ENCODE assay signal across 1 cellular context in the genomic region with DNA sequence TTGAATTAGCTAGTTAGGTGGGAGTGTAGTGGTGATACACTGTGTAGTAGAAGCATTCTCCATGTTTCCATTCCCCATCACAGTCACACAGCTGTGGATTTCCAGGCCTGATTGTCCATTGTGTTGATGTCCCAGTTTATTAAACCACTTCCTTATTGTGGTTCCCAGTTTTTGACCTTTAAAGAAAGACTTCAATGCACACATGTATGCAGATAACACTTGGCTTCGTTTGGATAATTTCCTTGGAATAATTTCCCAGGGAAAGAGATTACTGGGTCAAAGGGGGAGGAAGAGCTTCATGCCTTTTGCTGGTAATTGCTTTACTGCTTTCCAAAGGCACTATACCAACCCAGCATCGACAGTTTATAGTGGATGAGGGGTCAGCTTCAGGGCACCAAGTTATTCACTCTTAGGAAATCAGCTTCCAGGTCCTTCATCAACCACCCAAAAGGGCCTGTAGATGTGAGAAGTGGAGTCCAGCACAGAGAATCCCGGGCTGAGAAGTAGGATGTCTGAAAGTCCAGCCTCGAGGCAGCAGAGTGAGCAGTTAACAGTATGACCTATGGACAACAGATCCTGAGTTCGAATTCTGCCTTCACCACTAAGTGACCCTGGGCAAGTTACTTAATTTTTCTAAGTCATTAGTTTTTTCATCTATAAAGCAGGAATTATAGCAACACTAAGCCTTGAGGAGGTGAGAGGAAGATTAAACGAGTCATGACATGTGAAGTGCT.
TF ChIP-seq lines count a peak whose summit lies in the region.

No MANE protein-coding gene starts in this region.

TF ChIP-seq in WTC11, 78 proteins besides CTCF, POLR2A, EP300 and RAD21 (continued from another document):
- TF ChIP-seq JAZF1 (CRISPR knock-in tag; IDR thresholded peaks at IDR 0.05) = no peak
- TF ChIP-seq ZBTB21 (CRISPR knock-in tag; IDR thresholded peaks at IDR 0.05; ENCODE audit: borderline replicate concordance) = no peak
- TF ChIP-seq, protein P1, sequence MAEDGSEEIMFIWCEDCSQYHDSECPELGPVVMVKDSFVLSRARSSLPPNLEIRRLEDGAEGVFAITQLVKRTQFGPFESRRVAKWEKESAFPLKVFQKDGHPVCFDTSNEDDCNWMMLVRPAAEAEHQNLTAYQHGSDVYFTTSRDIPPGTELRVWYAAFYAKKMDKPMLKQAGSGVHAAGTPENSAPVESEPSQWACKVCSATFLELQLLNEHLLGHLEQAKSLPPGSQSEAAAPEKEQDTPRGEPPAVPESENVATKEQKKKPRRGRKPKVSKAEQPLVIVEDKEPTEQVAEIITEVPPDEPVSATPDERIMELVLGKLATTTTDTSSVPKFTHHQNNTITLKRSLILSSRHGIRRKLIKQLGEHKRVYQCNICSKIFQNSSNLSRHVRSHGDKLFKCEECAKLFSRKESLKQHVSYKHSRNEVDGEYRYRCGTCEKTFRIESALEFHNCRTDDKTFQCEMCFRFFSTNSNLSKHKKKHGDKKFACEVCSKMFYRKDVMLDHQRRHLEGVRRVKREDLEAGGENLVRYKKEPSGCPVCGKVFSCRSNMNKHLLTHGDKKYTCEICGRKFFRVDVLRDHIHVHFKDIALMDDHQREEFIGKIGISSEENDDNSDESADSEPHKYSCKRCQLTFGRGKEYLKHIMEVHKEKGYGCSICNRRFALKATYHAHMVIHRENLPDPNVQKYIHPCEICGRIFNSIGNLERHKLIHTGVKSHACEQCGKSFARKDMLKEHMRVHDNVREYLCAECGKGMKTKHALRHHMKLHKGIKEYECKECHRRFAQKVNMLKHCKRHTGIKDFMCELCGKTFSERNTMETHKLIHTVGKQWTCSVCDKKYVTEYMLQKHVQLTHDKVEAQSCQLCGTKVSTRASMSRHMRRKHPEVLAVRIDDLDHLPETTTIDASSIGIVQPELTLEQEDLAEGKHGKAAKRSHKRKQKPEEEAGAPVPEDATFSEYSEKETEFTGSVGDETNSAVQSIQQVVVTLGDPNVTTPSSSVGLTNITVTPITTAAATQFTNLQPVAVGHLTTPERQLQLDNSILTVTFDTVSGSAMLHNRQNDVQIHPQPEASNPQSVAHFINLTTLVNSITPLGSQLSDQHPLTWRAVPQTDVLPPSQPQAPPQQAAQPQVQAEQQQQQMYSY (CRISPR knock-in tag; IDR thresholded peaks at IDR 0.05) = no peak
- TF ChIP-seq, protein P2, sequence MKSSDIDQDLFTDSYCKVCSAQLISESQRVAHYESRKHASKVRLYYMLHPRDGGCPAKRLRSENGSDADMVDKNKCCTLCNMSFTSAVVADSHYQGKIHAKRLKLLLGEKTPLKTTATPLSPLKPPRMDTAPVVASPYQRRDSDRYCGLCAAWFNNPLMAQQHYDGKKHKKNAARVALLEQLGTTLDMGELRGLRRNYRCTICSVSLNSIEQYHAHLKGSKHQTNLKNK (CRISPR knock-in tag; IDR thresholded peaks at IDR 0.05) = no peak
- no peak for TF ChIP-seq GRHL2 (CRISPR knock-in tag; IDR thresholded peaks at IDR 0.05; ENCODE audit: insufficient replicate concordance, severe bottlenecking)
- no peak for TF ChIP-seq ZNF263 (CRISPR knock-in tag; IDR thresholded peaks at IDR 0.05; ENCODE audit: low read depth)
- no peak for TF ChIP-seq MYBL2 (CRISPR knock-in tag; IDR thresholded peaks at IDR 0.05)
- TF ChIP-seq CREM (CRISPR knock-in tag; IDR thresholded peaks at IDR 0.05) = no peak
- TF ChIP-seq ZNF317 (CRISPR knock-in tag; IDR thresholded peaks at IDR 0.05; ENCODE audit: borderline replicate concordance, low read depth) = no peak
- no peak for TF ChIP-seq ZNF219 (CRISPR knock-in tag; IDR thresholded peaks at IDR 0.05; ENCODE audit: borderline replicate concordance)
- no peak for TF ChIP-seq KAT7 (CRISPR knock-in tag; IDR thresholded peaks at IDR 0.05; ENCODE audit: borderline replicate concordance)
- no peak for TF ChIP-seq NFATC4 (CRISPR knock-in tag; IDR thresholded peaks at IDR 0.05)
